1 cellular context compared by ENCODE assay signal in genomic region chr9:135555203-135555602, GRCh38.
TF ChIP-seq lines count a peak whose summit lies in the region.

No MANE protein-coding gene starts in this region.

TF ChIP-seq in HepG2, 621 proteins besides CTCF, POLR2A, EP300 and RAD21:
- TF ChIP-seq FOSL2 (CRISPR knock-in tag; IDR thresholded peaks at IDR 0.05) (peak; percentile 85), FOXA1 (IDR thresholded peaks at IDR 0.05) (no peak), FOXA1 (CRISPR knock-in tag; IDR thresholded peaks at IDR 0.05) (peak; percentile 49; the same call in 1 of the 2 replicates), KDM3A (CRISPR knock-in tag; IDR thresholded peaks at IDR 0.05; ENCODE audit: low read depth) (no peak), CREB1 (IDR thresholded peaks at IDR 0.05) (peak; percentile 56; the same call in 1 of the 2 replicates), CREB1 (CRISPR knock-in tag; IDR thresholded peaks at IDR 0.05) (no peak), ZNF33A (CRISPR knock-in tag; IDR thresholded peaks at IDR 0.05; ENCODE audit: borderline replicate concordance) (no peak), HNRNPL (IDR thresholded peaks at IDR 0.05; ENCODE audit: low read depth, low read length) (no peak), ATF4 (CRISPR knock-in tag; IDR thresholded peaks at IDR 0.05) (peak in 1 of 2 experiments; percentile 42; a peak in 1 of 4 replicates), ZUFSP (CRISPR knock-in tag; IDR thresholded peaks at IDR 0.05; ENCODE audit: borderline replicate concordance) (no peak), MYPOP (CRISPR knock-in tag; IDR thresholded peaks at IDR 0.05) (no peak), ZNF503 (CRISPR knock-in tag; IDR thresholded peaks at IDR 0.05) (no peak), ZBTB21 (CRISPR knock-in tag; IDR thresholded peaks at IDR 0.05) (peak; percentile 84), FOXA3 (CRISPR knock-in tag; IDR thresholded peaks at IDR 0.05) (peak; percentile 23; the same call in 1 of the 2 replicates)
